Comparison of ENCODE assay signal across 8 cellular contexts in genomic region chr5:135386886-135387628, GRCh38. TPM values are rescaled to one million over a fixed set of nuclear protein-coding genes. Genes with fewer than 3 reads are reported as not detected.
DNase-seq lines count a peak whose midpoint lies in the region; FAIRE-seq and TF ChIP-seq lines count a peak whose summit lies in the region.

No MANE protein-coding gene starts in this region.

- H3K4me3 ChIP-seq in A673 (ENCODE audit: low read depth, low read length, poor library complexity, severe bottlenecking) (no peak overlapping the region), brain microvascular endothelial cell (ENCODE audit: low read depth, low read length) (no peak overlapping the region), lower leg skin (ENCODE audit: low read depth, poor library complexity, severe bottlenecking) (no peak overlapping the region), ovary (no peak overlapping the region)

- TF ChIP-seq POLR2A in lower leg skin (IDR thresholded peaks at IDR 0.05) (no peak), ovary (IDR thresholded peaks at IDR 0.05) (no peak)

- TF ChIP-seq RAD21 in Ishikawa (IDR thresholded peaks at IDR 0.05; ENCODE audit: low read depth), result no peak

- TF ChIP-seq CTCF in A673 (conservative IDR thresholded peaks at IDR 0.05; ENCODE audit: low read depth, low read length), result no peak
- TF ChIP-seq CTCF in brain microvascular endothelial cell (IDR thresholded peaks at IDR 0.05; ENCODE audit: low read depth, low read length, missing control alignments), result no peak
- TF ChIP-seq CTCF in lower leg skin (IDR thresholded peaks at IDR 0.05), result no peak
- TF ChIP-seq CTCF in ovary (IDR thresholded peaks at IDR 0.05), result no peak
- TF ChIP-seq CTCF in progenitor cell of endocrine pancreas (IDR thresholded peaks at IDR 0.05; ENCODE audit: unreplicated experiment), result no peak

- no peaks in the 10 kb centered on the region for H3K27me3 ChIP-seq in A673 (replicated peaks; ENCODE audit: insufficient read depth, low read depth, low read length, poor library complexity)
- H3K27me3 ChIP-seq in brain microvascular endothelial cell (replicated peaks), result no peaks in the 10 kb centered on the region
- no peaks in the 10 kb centered on the region for H3K27me3 ChIP-seq in ovary

- no peak overlapping the region for H3K27ac Mint-ChIP-seq in progenitor cell of endocrine pancreas

- peaks cover 55% of the 10 kb centered on the region for H3K36me3 ChIP-seq in A673 (ENCODE audit: insufficient read depth, low read length, poor library complexity, severe bottlenecking)
- peaks cover 28% of the 10 kb centered on the region for H3K36me3 ChIP-seq in brain microvascular endothelial cell (replicated peaks)
- no peaks in the 10 kb centered on the region for H3K36me3 ChIP-seq in ovary

- no TSS peak for BruUV-seq in A673 (replicated peaks; lab: Mats Ljungman, UMichigan)

- H3K27me3 Mint-ChIP-seq in progenitor cell of endocrine pancreas, result no peaks in the 10 kb centered on the region

- H3K4me3 Mint-ChIP-seq in progenitor cell of endocrine pancreas (ENCODE audit: low read depth), result no peak overlapping the region

- WGBS in lower leg skin, 2 donors, result 65 to 66% methylated on average over 8 of the region's 8 CpGs
- WGBS in ovary, 3 donors, result 85 to 88% (median 87%) methylated on average over 8 of the region's 8 CpGs

- H3K27ac ChIP-seq in A673 (ENCODE audit: low read depth, low read length, poor library complexity, severe bottlenecking) (no peak overlapping the region), brain microvascular endothelial cell (peak overlapping the region; percentile 47), ovary (no peak overlapping the region)

- TF ChIP-seq EP300 in Ishikawa (IDR thresholded peaks at IDR 0.05; ENCODE audit: borderline replicate concordance), result no peak
- TF ChIP-seq EP300 in ovary (IDR thresholded peaks at IDR 0.05), result no peak

- peaks cover 14% of the 10 kb centered on the region for H3K4me1 Mint-ChIP-seq in progenitor cell of endocrine pancreas (ENCODE audit: low read depth)

- H3K9me3 Mint-ChIP-seq in progenitor cell of endocrine pancreas (ENCODE audit: low read depth), result no peaks in the 10 kb centered on the region

- FAIRE-seq in frontal cortex (lab: Jason Lieb, UNC), result no peak

- intact Hi-C loops in A673 (cut with micrococcal nuclease; ENCODE audit: unreplicated experiment) (no loop called here), lower leg skin (cut with DNase I; ENCODE audit: low total_unique reads) (no loop called here), ovary (cut with DNase I) (no loop called here)

- in situ Hi-C loops in brain microvascular endothelial cell (cut with HindIII; ENCODE audit: low pct_ligation_motif_present, low sequenced_read_pairs), result no loop called here

- H3K4me1 ChIP-seq in A673 (ENCODE audit: insufficient read depth, low read length, poor library complexity, severe bottlenecking), result no peaks in the 10 kb centered on the region
- H3K4me1 ChIP-seq in ovary (ENCODE audit: insufficient read depth), result peaks cover 8% of the 10 kb centered on the region

- H3K9me3 ChIP-seq in A673 (ENCODE audit: low read depth, low read length, poor library complexity, severe bottlenecking) (no peaks in the 10 kb centered on the region), ovary (no peaks in the 10 kb centered on the region)

- CTCF ChIA-PET in A673 (lab: Charles Lee), result no interaction called here

- DNase-seq in A673 (ENCODE audit: low spot score) (peak; percentile 59), brain microvascular endothelial cell (peak; percentile 89), lower leg skin (ENCODE audit: low spot score in 2 of 2) (peak; percentile 67 to 78), ovary (no peak), frontal cortex (ENCODE audit: low spot score in 2 of 2) (no peak), progenitor cell of endocrine pancreas (ENCODE audit: low spot score, unreplicated experiment) (no peak)
- DNase-seq in stimulated activated CD4-positive, alpha-beta T cell treated with anti-CD3 and anti-CD28 coated beads, Interleukin-2, amount 100 ng/mL, for 48 hours, result no peak

- POLR2A ChIA-PET in A673 (lab: Charles Lee; ENCODE audit: low non-redundant PET), result interaction anchor here (0.5 kb wide), 1 partner anchor 9 kb away, joined by 3 read pairs; no protein-coding TSS in a partner anchor

- peaks cover 18% of the 10 kb centered on the region for H3K36me3 Mint-ChIP-seq in progenitor cell of endocrine pancreas (ENCODE audit: insufficient read depth)

TF ChIP-seq in Ishikawa, 13 proteins besides CTCF, POLR2A, EP300 and RAD21:
- TF ChIP-seq CREB1 (IDR thresholded peaks at IDR 0.05; ENCODE audit: low read depth), result no peak
- no peak for TF ChIP-seq EGR1 (IDR thresholded peaks at IDR 0.05)
- TF ChIP-seq FOXM1 (IDR thresholded peaks at IDR 0.05; ENCODE audit: borderline replicate concordance, low read depth), result no peak
- no peak for TF ChIP-seq REST (IDR thresholded peaks at IDR 0.05; ENCODE audit: low read depth)
- TF ChIP-seq ZBTB7A (IDR thresholded peaks at IDR 0.05; ENCODE audit: low read depth), result no peak
- TF ChIP-seq TAF1 (IDR thresholded peaks at IDR 0.05; ENCODE audit: low read depth), result no peak
- peak; percentile 43; the same call in 1 of the 2 replicates for TF ChIP-seq YY1 (IDR thresholded peaks at IDR 0.05; ENCODE audit: low read depth)
- no peak for TF ChIP-seq USF1 (IDR thresholded peaks at IDR 0.05)
- no peak; the same call in 1 of the 2 replicates for TF ChIP-seq MAX (IDR thresholded peaks at IDR 0.05)
- no peak for TF ChIP-seq TCF12 (IDR thresholded peaks at IDR 0.05; ENCODE audit: low read depth)
- TF ChIP-seq TEAD4 (IDR thresholded peaks at IDR 0.05), result peak; percentile 64
- peak; percentile 77 for TF ChIP-seq NFIC (IDR thresholded peaks at IDR 0.05)
- no peak for TF ChIP-seq CEBPB (IDR thresholded peaks at IDR 0.05)

RNA-seq across cellular contexts. Expression of gene MACROH2A1, which starts 12.0 kb away (rescaled TPM):
- total RNA-seq in A673 (2021) (259 and 264 TPM in 2 replicates), lower leg skin (100 to 1,000 TPM; 196 to 234 (median 208) TPM), ovary (100 to 1,000 TPM in 4 of 7 donors, 10 to 100 TPM in 3; 81.3 to 157 (median 102) TPM), frontal cortex (134 TPM), progenitor cell of endocrine pancreas (311 and 319 TPM in 2 replicates)
- 100 to 1,000 TPM in 1 of 2 donors, 10 to 100 TPM in 1; 71.7 to 139 TPM for polyA plus RNA-seq in ovary

Comparison
In these comparisons a context has a peak if more than half of its experiments do, and no peak if none do; other contexts are left out.
1. DNase-seq: peak in A673 (single experiment), brain microvascular endothelial cell (single experiment) and lower leg skin (2 of 2); none in stimulated activated CD4-positive, alpha-beta T cell treated with anti-CD3 and anti-CD28 coated beads, Interleukin-2, amount 100 ng/mL, for 48 hours (0 of 2), ovary (0 of 5), frontal cortex (0 of 2) and progenitor cell of endocrine pancreas (single experiment).